Comparison of ENCODE assay signal across 8 cellular contexts in the genomic region with DNA sequence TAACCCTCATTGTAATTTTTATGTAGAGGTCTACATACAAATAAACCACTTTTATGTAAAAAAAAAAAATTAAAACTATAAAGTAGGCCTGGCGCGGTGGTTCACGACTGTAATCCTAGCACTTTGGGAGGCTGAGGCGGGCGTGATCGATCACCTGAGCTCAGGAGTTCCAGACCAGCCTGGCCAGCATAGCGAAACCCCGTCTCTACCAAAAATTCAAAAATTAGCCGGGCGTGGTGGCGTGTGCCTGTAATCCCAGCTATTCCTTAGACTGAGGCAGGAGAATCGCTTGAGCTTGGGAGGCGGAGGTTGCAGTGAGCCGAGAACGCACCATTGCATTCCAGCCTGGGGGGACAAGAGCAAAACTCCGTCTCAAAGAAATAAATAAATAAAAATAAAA. TPM values are rescaled to one million over a fixed set of nuclear protein-coding genes. Genes with fewer than 3 reads are reported as not detected.
DNase-seq lines count a peak whose midpoint lies in the region; ATAC-seq and TF ChIP-seq lines count a peak whose summit lies in the region.

No MANE protein-coding gene starts in this region.

- peaks cover 56% of the 10 kb centered on the region for H3K4me1 Mint-ChIP-seq in activated CD8-positive, alpha-beta T cell treated with anti-CD3 and anti-CD28 coated beads, Interleukin-2, amount 10 ng/mL, durations not matched to agents 7 days and 5 days (ENCODE audit: low read depth)
- H3K4me1 Mint-ChIP-seq in stimulated activated naive B cell treated with anti-CD40 and anti-IgM and Interleukin-4, amounts not matched to agents 10 μg/mL and 1 μg/mL and 100 μg/mL, for 72 hours, result peaks cover 26 to 66% of the 10 kb centered on the region in 2 donors

- 94% methylated on average over 16 of the region's 16 CpGs for WGBS in SK-N-SH (ENCODE audit: low lambda C conversion rate)

- no peak for TF ChIP-seq CTCF in SK-N-SH (IDR thresholded peaks at IDR 0.05)

- no peak for TF ChIP-seq RAD21 in SK-N-SH (IDR thresholded peaks at IDR 0.05; ENCODE audit: low read length)

- peak overlapping the region; percentile 93 for H3K4me2 ChIP-seq in SK-N-SH

- H3K36me3 Mint-ChIP-seq in activated CD8-positive, alpha-beta T cell treated with anti-CD3 and anti-CD28 coated beads, Interleukin-2, amount 10 ng/mL, durations not matched to agents 7 days and 5 days (ENCODE audit: low read depth), result peaks cover 33% of the 10 kb centered on the region
- H3K36me3 Mint-ChIP-seq in stimulated activated naive B cell treated with anti-CD40 and anti-IgM and Interleukin-4, amounts not matched to agents 10 μg/mL and 1 μg/mL and 100 μg/mL, for 72 hours, result peaks cover 19 to 32% of the 10 kb centered on the region in 2 donors

- TF ChIP-seq EP300 in SK-N-SH (IDR thresholded peaks at IDR 0.05; ENCODE audit: borderline replicate concordance in 1 of 2, low read depth in 1 of 2, low read length in 1 of 2), result no peak

- H3K4me3 Mint-ChIP-seq in activated CD8-positive, alpha-beta T cell treated with anti-CD3 and anti-CD28 coated beads, Interleukin-2, amount 10 ng/mL, durations not matched to agents 7 days and 5 days, result peak overlapping the region; percentile 97
- H3K4me3 Mint-ChIP-seq in stimulated activated naive B cell treated with anti-CD40 and anti-IgM and Interleukin-4, amounts not matched to agents 10 μg/mL and 1 μg/mL and 100 μg/mL, for 72 hours, result peak overlapping the region; percentile 91 to 97

- H3K9me3 ChIP-seq in SK-N-SH, result no peaks in the 10 kb centered on the region

- H3K9ac ChIP-seq in SK-N-SH, result peak overlapping the region; percentile 31; the same call in 1 of the 2 replicates

- POLR2A ChIA-PET in SK-N-SH (lab: Yijun Ruan, JAX), result interaction anchor here (0.6 to 3.3 kb wide), 6 partner anchors 9 to 30 kb away, joined by 3 to 19 read pairs (median 4); a partner anchor contains a TSS
- POLR2A ChIA-PET in activated CD8-positive, alpha-beta T cell treated with anti-CD3 and anti-CD28 coated beads, Interleukin-2, amount 10 ng/mL, durations not matched to agents 7 days and 5 days (lab: Charles Lee), result interaction anchor here (0.7 to 3.6 kb wide), 8 partner anchors 11 to 237 kb away, joined by 3 to 61 read pairs (median 6); a partner anchor contains a TSS

- peaks cover 14 to 27% of the 10 kb centered on the region in 2 experiments; a peak in 3 of 4 replicates for H3K4me1 ChIP-seq in SK-N-SH (ENCODE audit: control insufficient read depth in 1 of 2, insufficient read depth in 2 of 2, low read depth in 1 of 2, low read length in 1 of 2)

- peaks cover 68% of the 10 kb centered on the region for H3K79me2 ChIP-seq in SK-N-SH (ENCODE audit: insufficient read depth)

- no peaks in the 10 kb centered on the region for H3K27me3 Mint-ChIP-seq in activated CD8-positive, alpha-beta T cell treated with anti-CD3 and anti-CD28 coated beads, Interleukin-2, amount 10 ng/mL, durations not matched to agents 7 days and 5 days (ENCODE audit: low read depth)
- H3K27me3 Mint-ChIP-seq in stimulated activated naive B cell treated with anti-CD40 and anti-IgM and Interleukin-4, amounts not matched to agents 10 μg/mL and 1 μg/mL and 100 μg/mL, for 72 hours, result no peaks in the 10 kb centered on the region

- ATAC-seq in SK-N-SH treated with all-trans-retinoic acid at 6 μM for 48 hours (no peak), HG03432 (IDR thresholded peaks at IDR 0.05; ENCODE audit: unreplicated experiment) (no peak), HG02798 (IDR thresholded peaks at IDR 0.05; ENCODE audit: poor library complexity, unreplicated experiment) (no peak)
- no peak for ATAC-seq in activated CD8-positive, alpha-beta T cell treated with anti-CD3 and anti-CD28 coated beads, Interleukin-2, amount 10 ng/mL, durations not matched to agents 7 days and 5 days
- no peak for ATAC-seq in stimulated activated naive B cell treated with anti-CD40 and anti-IgM and Interleukin-4, amounts not matched to agents 10 μg/mL and 1 μg/mL and 100 μg/mL, for 72 hours (replicated peaks)

- no peaks in the 10 kb centered on the region for H3K9me2 ChIP-seq in SK-N-SH

- CTCF ChIA-PET in SK-N-SH (lab: Yijun Ruan, JAX), result interaction anchor here (1.1 to 1.5 kb wide), 4 partner anchors 16 to 98 kb away, joined by 3 to 10 read pairs (median 4); a partner anchor contains a TSS
- CTCF ChIA-PET in activated CD8-positive, alpha-beta T cell treated with anti-CD3 and anti-CD28 coated beads, Interleukin-2, amount 10 ng/mL, durations not matched to agents 7 days and 5 days (lab: Charles Lee), result interaction anchor here (0.7 to 5.3 kb wide), 5 partner anchors 10 to 97 kb away, joined by 3 to 51 read pairs (median 14); a partner anchor contains a TSS

- H2AFZ ChIP-seq in SK-N-SH (ENCODE audit: low read depth), result peak overlapping the region; percentile 73; the same call in 1 of the 2 replicates

- no peak for DNase-seq in SK-N-SH
- no peak for DNase-seq in activated CD8-positive, alpha-beta T cell treated with anti-CD3 and anti-CD28 coated beads, Interleukin-2, amount 10 ng/mL, durations not matched to agents 7 days and 5 days
- DNase-seq in stimulated activated naive B cell treated with anti-CD40 and anti-IgM and Interleukin-4, amounts not matched to agents 10 μg/mL and 1 μg/mL and 100 μg/mL, for 72 hours, result no peak
- no peak for DNase-seq in NCI-H1092 treated with DMSO at 0.1 percent for 48 hours (lab: John Stamatoyannopoulos, UW)

- H3K4me3 ChIP-seq in SK-N-SH (ENCODE audit: low read depth in 2 of 2, low read length in 1 of 2), result peak overlapping the region; percentile 87; a peak in 3 of 4 replicates
- peak overlapping the region; percentile 91 for H3K4me3 ChIP-seq in iPS-11a (ENCODE audit: low read depth, low read length)

- peak overlapping the region; percentile 50 to 59; a peak in 3 of 4 replicates for H3K27ac ChIP-seq in SK-N-SH (ENCODE audit: low read depth in 2 of 2, low read length in 1 of 2)

- no peak overlapping the region for H3K27ac Mint-ChIP-seq in activated CD8-positive, alpha-beta T cell treated with anti-CD3 and anti-CD28 coated beads, Interleukin-2, amount 10 ng/mL, durations not matched to agents 7 days and 5 days
- no peak overlapping the region for H3K27ac Mint-ChIP-seq in stimulated activated naive B cell treated with anti-CD40 and anti-IgM and Interleukin-4, amounts not matched to agents 10 μg/mL and 1 μg/mL and 100 μg/mL, for 72 hours

- peaks cover 29% of the 10 kb centered on the region for H3F3A ChIP-seq in SK-N-SH (replicated peaks; ENCODE audit: insufficient read depth)

- peaks cover 22 to 36% of the 10 kb centered on the region in 2 experiments for H3K36me3 ChIP-seq in SK-N-SH (replicated peaks in 1 of 2; ENCODE audit: control insufficient read depth in 1 of 2, insufficient read depth in 2 of 2, low read length in 1 of 2)

- H3K27me3 ChIP-seq in SK-N-SH (ENCODE audit: insufficient read depth), result no peaks in the 10 kb centered on the region

- H4K20me1 ChIP-seq in SK-N-SH (ENCODE audit: insufficient read depth), result no peaks in the 10 kb centered on the region

- no peaks in the 10 kb centered on the region for H3K9me3 Mint-ChIP-seq in activated CD8-positive, alpha-beta T cell treated with anti-CD3 and anti-CD28 coated beads, Interleukin-2, amount 10 ng/mL, durations not matched to agents 7 days and 5 days (ENCODE audit: insufficient read depth)
- peaks cover 2 to 3% of the 10 kb centered on the region in 2 donors for H3K9me3 Mint-ChIP-seq in stimulated activated naive B cell treated with anti-CD40 and anti-IgM and Interleukin-4, amounts not matched to agents 10 μg/mL and 1 μg/mL and 100 μg/mL, for 72 hours

TF ChIP-seq in SK-N-SH, 30 proteins besides CTCF, POLR2A, EP300 and RAD21:
- TF ChIP-seq TAF1 (IDR thresholded peaks at IDR 0.05; ENCODE audit: borderline replicate concordance, low read depth, low read length), result no peak
- no peak for TF ChIP-seq EZH2phosphoT487 (IDR thresholded peaks at IDR 0.05; ENCODE audit: borderline replicate concordance, low read depth)

TF ChIP-seq in SK-N-SH treated with all-trans-retinoic acid at 6 μM for 48 hours, 23 proteins besides CTCF, POLR2A, EP300 and RAD21:
- TF ChIP-seq SNAI2 (CRISPR knock-in tag; IDR thresholded peaks at IDR 0.05) (no peak), BACH2 (CRISPR knock-in tag; IDR thresholded peaks at IDR 0.05; ENCODE audit: borderline replicate concordance) (no peak), ZFP3 (CRISPR knock-in tag; IDR thresholded peaks at IDR 0.05) (no peak), ZNF70 (CRISPR knock-in tag; IDR thresholded peaks at IDR 0.05) (no peak), ESRRG (CRISPR knock-in tag; IDR thresholded peaks at IDR 0.05) (no peak), ARNTL (CRISPR knock-in tag; IDR thresholded peaks at IDR 0.05; ENCODE audit: borderline replicate concordance, low read depth) (no peak), ISL1 (CRISPR knock-in tag; IDR thresholded peaks at IDR 0.05) (no peak), ZNF565 (CRISPR knock-in tag; conservative IDR thresholded peaks at IDR 0.05; ENCODE audit: low read depth) (no peak), ZC3H10 (CRISPR knock-in tag; IDR thresholded peaks at IDR 0.05) (no peak), GLIS3 (CRISPR knock-in tag; IDR thresholded peaks at IDR 0.05) (no peak)
TF ChIP-seq in SK-N-SH treated with all-trans-retinoic acid at 6 μM for 48 hours: peak in this region for 0.

RNA-seq across cellular contexts. Expression of a gene that starts 0.8 kb away (rescaled TPM):
- 7.7 and 8.0 TPM in 2 replicates for polyA plus RNA-seq in SK-N-SH (2012; rRNA removed)
- 6.6 and 6.8 TPM in 2 replicates for polyA plus RNA-seq in SK-N-SH (2012; cell fraction: cytosol; rRNA removed)
- polyA plus RNA-seq in SK-N-SH (2012; cell fraction: nucleus; rRNA removed), result 17.5 and 18.5 TPM in 2 replicates
- 10 to 100 TPM; 24.8 to 25.3 TPM for total RNA-seq in activated CD8-positive, alpha-beta T cell treated with anti-CD3 and anti-CD28 coated beads, Interleukin-2, amount 10 ng/mL, durations not matched to agents 7 days and 5 days

RNA-seq across cellular contexts. Expression of a gene that starts 4.6 kb away (rescaled TPM):
- 440 and 583 TPM in 2 replicates for polyA plus RNA-seq in SK-N-SH (2012; rRNA removed)
- polyA plus RNA-seq in SK-N-SH (2012; cell fraction: cytosol; rRNA removed), result 418 and 454 TPM in 2 replicates
- 177 and 230 TPM in 2 replicates for polyA plus RNA-seq in SK-N-SH (2012; cell fraction: nucleus; rRNA removed)
- 100 to 1,000 TPM; 180 to 182 TPM for total RNA-seq in activated CD8-positive, alpha-beta T cell treated with anti-CD3 and anti-CD28 coated beads, Interleukin-2, amount 10 ng/mL, durations not matched to agents 7 days and 5 days

RNA-seq across cellular contexts. Expression of a gene that starts 4.8 kb away (rescaled TPM):
- not detected in 2 replicates for polyA plus RNA-seq in SK-N-SH (2012; rRNA removed)
- not detected in 2 replicates for polyA plus RNA-seq in SK-N-SH (2012; cell fraction: cytosol; rRNA removed)
- not detected in 2 replicates for polyA plus RNA-seq in SK-N-SH (2012; cell fraction: nucleus; rRNA removed)
- total RNA-seq in activated CD8-positive, alpha-beta T cell treated with anti-CD3 and anti-CD28 coated beads, Interleukin-2, amount 10 ng/mL, durations not matched to agents 7 days and 5 days, result not detected

RNA-seq across cellular contexts. Expression of a gene that starts 28.6 kb away (rescaled TPM):
- polyA plus RNA-seq in SK-N-SH (2012; rRNA removed), result 78.6 and 88.4 TPM in 2 replicates
- 33.7 and 43.6 TPM in 2 replicates for polyA plus RNA-seq in SK-N-SH (2012; cell fraction: cytosol; rRNA removed)
- 285 and 300 TPM in 2 replicates for polyA plus RNA-seq in SK-N-SH (2012; cell fraction: nucleus; rRNA removed)
- 100 to 1,000 TPM; 106 to 115 TPM for total RNA-seq in activated CD8-positive, alpha-beta T cell treated with anti-CD3 and anti-CD28 coated beads, Interleukin-2, amount 10 ng/mL, durations not matched to agents 7 days and 5 days
